Comparison of ENCODE assay signal across 1 cellular context in genomic region chr10:19946791-19947190, GRCh38.
TF ChIP-seq lines count a peak whose summit lies in the region.

No MANE protein-coding gene starts in this region.

TF ChIP-seq in H1, 55 proteins besides CTCF, POLR2A, EP300 and RAD21 (continued from another document):
- TF ChIP-seq CHD7 (IDR thresholded peaks at IDR 0.05; ENCODE audit: insufficient replicate concordance, low read length) (no peak), JUN (IDR thresholded peaks at IDR 0.05; ENCODE audit: low read depth, low read length) (no peak), YY1 (IDR thresholded peaks at IDR 0.05; ENCODE audit: low read depth, low read length) (no peak), EGR1 (IDR thresholded peaks at IDR 0.05; ENCODE audit: borderline replicate concordance, low read depth, low read length) (no peak)
